25 cellular contexts compared by ENCODE assay signal in the genomic region with DNA sequence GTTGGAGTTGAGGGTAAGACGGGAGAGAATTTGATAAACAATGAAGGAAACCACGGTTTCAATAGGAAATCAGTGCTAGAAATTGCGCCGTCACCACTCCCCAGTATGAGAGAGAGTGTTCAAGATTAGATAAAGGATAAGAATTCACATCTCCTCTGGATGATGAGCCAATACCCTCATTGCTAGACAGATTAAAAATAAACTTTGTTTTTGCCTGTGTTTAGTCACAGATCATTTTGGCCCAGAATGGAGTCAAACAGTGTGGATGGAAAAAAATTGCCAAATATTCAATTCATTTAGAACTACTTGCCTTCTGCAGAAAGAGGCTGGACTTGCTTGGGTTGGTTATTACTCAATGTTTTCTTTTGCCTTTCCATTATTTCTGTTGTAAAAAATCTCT.
DNase-seq lines count a peak whose midpoint lies in the region; TF ChIP-seq lines count a peak whose summit lies in the region.
"Had no signal": no experiment of that assay in that cellular context is flagged by ENCODE, and none has a peak within 500 bp of the region (broad histone marks: within the 10 kb centered on the region; RNA-seq: fewer than 3 reads in every experiment).

No MANE protein-coding gene starts in this region.

- no peak overlapping the region for H4K12ac ChIP-seq in trophoblast cell (ENCODE audit: low read depth, low read length)

- H2BK120ac ChIP-seq in trophoblast cell (ENCODE audit: insufficient read depth, low read length, poor library complexity), result no peak overlapping the region

- H3K27me3 Mint-ChIP-seq in HFFc6 (ENCODE audit: insufficient read depth), result no peaks in the 10 kb centered on the region; the same call in 1 of the 2 replicates
- H3K27me3 Mint-ChIP-seq: brain had no signal

- H4K20me1 ChIP-seq in fibroblast of lung (ENCODE audit: control insufficient read depth, extremely low read depth, insufficient read depth, low read length), result no peaks in the 10 kb centered on the region
- H4K20me1 ChIP-seq: BLaER1 had no signal

- H3K4me3 ChIP-seq in ACC112 (ENCODE audit: low read depth, low read length), result no peak overlapping the region
- no peak overlapping the region for H3K4me3 ChIP-seq in fibroblast of lung (replicated peaks in 1 of 4; ENCODE audit: control extremely low read depth in 1 of 4, insufficient read depth in 1 of 4, low read depth in 3 of 4, low read length in 4 of 4)
- no peak overlapping the region for H3K4me3 ChIP-seq in trophoblast cell (ENCODE audit: low read depth, low read length)
- H3K4me3 ChIP-seq: BLaER1, colonic mucosa, esophagus squamous epithelium, HAP-1, tibial nerve had no signal

- no peak overlapping the region for H2BK12ac ChIP-seq in trophoblast cell (ENCODE audit: low read length)

- H3K4me1 Mint-ChIP-seq in HFFc6 (ENCODE audit: low read depth), result peaks cover 33% of the 10 kb centered on the region
- H3K4me1 Mint-ChIP-seq: naive thymus-derived CD4-positive, alpha-beta T cell had no signal

- H2BK5ac ChIP-seq in trophoblast cell (ENCODE audit: low read depth, low read length, poor library complexity), result no peak overlapping the region

- no peak overlapping the region for H4K91ac ChIP-seq in trophoblast cell (ENCODE audit: low read depth, low read length)

- H3K27ac ChIP-seq in ACC112 (ENCODE audit: low read depth, low read length) (peak overlapping the region; percentile 19; the same call in 1 of the 2 replicates), fibroblast of lung (ENCODE audit: insufficient read depth, low read length) (no peak overlapping the region), trophoblast cell (ENCODE audit: low read depth, low read length) (no peak overlapping the region)
- H3K27ac ChIP-seq: BLaER1, colonic mucosa, esophagus squamous epithelium had no signal

- H3K27me3 ChIP-seq in ACC112 (ENCODE audit: insufficient read depth, low read length) (no peaks in the 10 kb centered on the region), fibroblast of lung (ENCODE audit: control insufficient read depth, insufficient read depth, low read length) (no peaks in the 10 kb centered on the region), trophoblast cell (ENCODE audit: insufficient read depth, low read length) (no peaks in the 10 kb centered on the region)
- H3K27me3 ChIP-seq: BLaER1, colonic mucosa, esophagus squamous epithelium, tibial nerve had no signal

- no peaks in the 10 kb centered on the region for H3K79me2 ChIP-seq in ACC112 (ENCODE audit: control insufficient read depth, insufficient read depth, low read length, unreplicated experiment)
- H3K79me2 ChIP-seq in fibroblast of lung (ENCODE audit: control insufficient read depth, insufficient read depth, low read length), result no peaks in the 10 kb centered on the region
- H3K79me2 ChIP-seq in trophoblast cell (ENCODE audit: control insufficient read depth, insufficient read depth, low read length, poor library complexity), result peaks cover 1% of the 10 kb centered on the region

- no CpG with 5 or more reads among the region's 4 CpGs for WGBS in trophoblast cell (ENCODE audit: extremely low coverage, insufficient coverage, insufficient read length)

- no peak overlapping the region for H4K8ac ChIP-seq in trophoblast cell (ENCODE audit: low read depth, low read length)

- H3K9ac ChIP-seq in fibroblast of lung (ENCODE audit: insufficient read depth, low read length) (no peak overlapping the region), trophoblast cell (ENCODE audit: low read length) (no peak overlapping the region)
- H3K9ac ChIP-seq: BLaER1 had no signal

- H3K4me3 Mint-ChIP-seq in HFFc6, result no peak overlapping the region
- H3K4me3 Mint-ChIP-seq: activated CD8-positive, alpha-beta T cell treated with anti-CD3 and anti-CD28 coated beads for 36 hours; activated naive CD8-positive, alpha-beta T cell; brain; effector memory CD8-positive, alpha-beta T cell; naive thymus-derived CD4-positive, alpha-beta T cell had no signal

- H3K36me3 ChIP-seq in ACC112 (ENCODE audit: insufficient read depth, low read length), result no peaks in the 10 kb centered on the region
- H3K36me3 ChIP-seq in fibroblast of lung (ENCODE audit: control insufficient read depth, insufficient read depth, low read length), result no peaks in the 10 kb centered on the region
- no peaks in the 10 kb centered on the region for H3K36me3 ChIP-seq in trophoblast cell (ENCODE audit: control insufficient read depth in 1 of 2, insufficient read depth in 2 of 2, low read length in 2 of 2)
- H3K36me3 ChIP-seq: BLaER1, colonic mucosa, esophagus squamous epithelium, HAP-1 had no signal

- no peak overlapping the region for H3K23ac ChIP-seq in trophoblast cell (ENCODE audit: low read length)

- no peak overlapping the region for H3K14ac ChIP-seq in trophoblast cell (ENCODE audit: low read length)

- H3K4me1 ChIP-seq in ACC112 (ENCODE audit: control insufficient read depth, insufficient read depth, low read length, unreplicated experiment), result peaks cover 17% of the 10 kb centered on the region
- no peaks in the 10 kb centered on the region for H3K4me1 ChIP-seq in fibroblast of lung (ENCODE audit: control insufficient read depth, extremely low read depth, insufficient read depth, low read length)
- peaks cover 6 to 8% of the 10 kb centered on the region in 2 experiments for H3K4me1 ChIP-seq in trophoblast cell (ENCODE audit: control insufficient read depth in 1 of 2, insufficient read depth in 2 of 2, low read length in 2 of 2)
- H3K4me1 ChIP-seq: BLaER1, colonic mucosa, esophagus squamous epithelium had no signal

- no peaks in the 10 kb centered on the region for H3K9me3 Mint-ChIP-seq in HFFc6
- H3K9me3 Mint-ChIP-seq: activated CD8-positive, alpha-beta T cell treated with anti-CD3 and anti-CD28 coated beads for 36 hours had no signal

- peaks cover 8% of the 10 kb centered on the region for H3K79me1 ChIP-seq in trophoblast cell (ENCODE audit: low read length)

- no peak overlapping the region for H3K4ac ChIP-seq in trophoblast cell (ENCODE audit: low read depth, low read length)

- no peak overlapping the region for H2AK5ac ChIP-seq in trophoblast cell (ENCODE audit: low read length)

- peak; percentile 24 for DNase-seq in HFFc6
- DNase-seq in fibroblast of lung (ENCODE audit: low read depth in 2 of 2), result peak; percentile 66 to 67
- DNase-seq in trophoblast cell, result peak; percentile 2 to 61
- DNase-seq in foreskin melanocyte, result no peak
- DNase-seq in stimulated activated CD8-positive, alpha-beta memory T cell treated with anti-CD3 and anti-CD28 coated beads, Interleukin-4, amount 100 ng/mL, for 48 hours, result no peak
- no peak for DNase-seq in activated CD4-positive, alpha-beta T cell treated with anti-CD3 and anti-CD28 coated beads, Interleukin-2, amount 50 U/mL, for 4 hours
- no peak for DNase-seq in central memory CD4-positive, alpha-beta T cell
- DNase-seq: activated CD8-positive, alpha-beta T cell treated with anti-CD3 and anti-CD28 coated beads for 36 hours; colonic mucosa; COR-L47; DMS79; effector memory CD8-positive, alpha-beta T cell; esophagus squamous epithelium; naive thymus-derived CD4-positive, alpha-beta T cell; NCI-H187 treated with DMSO at 0.1 percent for 48 hours; NCI-H526; occipital lobe; stimulated activated naive CD8-positive, alpha-beta T cell treated with anti-CD3 and anti-CD28 coated beads, Interleukin-15, Interleukin-2, amounts not matched to agents 100 U/mL and 50 U/mL, for 24 hours; T-helper 1 cell had no signal

- peaks cover 12% of the 10 kb centered on the region for H3K36me3 Mint-ChIP-seq in HFFc6 (ENCODE audit: low read depth)
- H3K36me3 Mint-ChIP-seq: activated naive CD8-positive, alpha-beta T cell; naive thymus-derived CD4-positive, alpha-beta T cell had no signal

- no peaks in the 10 kb centered on the region for H3K9me3 ChIP-seq in fibroblast of lung (ENCODE audit: control insufficient read depth, insufficient read depth, low read depth, low read length)
- H3K9me3 ChIP-seq in trophoblast cell (ENCODE audit: insufficient read depth, low read depth, low read length), result no peaks in the 10 kb centered on the region
- H3K9me3 ChIP-seq: BLaER1, colonic mucosa, esophagus squamous epithelium, HAP-1, tibial nerve had no signal

- H2AFZ ChIP-seq in ACC112 (ENCODE audit: low read length, unreplicated experiment) (peak overlapping the region; percentile 66), fibroblast of lung (ENCODE audit: low read length) (no peak overlapping the region), trophoblast cell (ENCODE audit: insufficient read depth, low read length, poor library complexity) (no peak overlapping the region)

- TF ChIP-seq CTCF in HFFc6 (IDR thresholded peaks at IDR 0.05), result no peak
- no peak for TF ChIP-seq CTCF in fibroblast of lung (conservative IDR thresholded peaks at IDR 0.05 in 1 of 2, IDR thresholded peaks at IDR 0.05 in 1 of 2; ENCODE audit: low read depth in 1 of 2, low read length in 2 of 2)

- no peak overlapping the region for H3K27ac Mint-ChIP-seq in HFFc6
- H3K27ac Mint-ChIP-seq: activated CD8-positive, alpha-beta T cell treated with anti-CD3 and anti-CD28 coated beads for 36 hours; activated naive CD8-positive, alpha-beta T cell; brain; effector memory CD8-positive, alpha-beta T cell; naive thymus-derived CD4-positive, alpha-beta T cell had no signal

- H3K4me2 ChIP-seq in fibroblast of lung (ENCODE audit: extremely low read depth, insufficient read depth, low read length) (no peak overlapping the region), trophoblast cell (ENCODE audit: low read length) (no peak overlapping the region)
- H3K4me2 ChIP-seq: BLaER1 had no signal

- no peak overlapping the region for H3K18ac ChIP-seq in trophoblast cell (ENCODE audit: low read length)

Comparison
In these comparisons a context has a peak if more than half of its experiments do, and no peak if none do; other contexts are left out.
1. DNase-seq: peak in HFFc6 (single experiment), fibroblast of lung (2 of 2) and trophoblast cell (2 of 2); none in foreskin melanocyte (single experiment), stimulated activated CD8-positive, alpha-beta memory T cell treated with anti-CD3 and anti-CD28 coated beads, Interleukin-4, amount 100 ng/mL, for 48 hours (single experiment), activated CD4-positive, alpha-beta T cell treated with anti-CD3 and anti-CD28 coated beads, Interleukin-2, amount 50 U/mL, for 4 hours (0 of 2) and central memory CD4-positive, alpha-beta T cell (single experiment).